ENCODE assay signal across 8 cellular contexts in genomic region chr2:72862239-72862988, GRCh38.
DNase-seq lines count a peak whose midpoint lies in the region; ATAC-seq and TF ChIP-seq lines count a peak whose summit lies in the region.

No MANE protein-coding gene starts in this region.

- peak; percentile 86 for TF ChIP-seq CTCF in OCI-LY1 (IDR thresholded peaks at IDR 0.05; ENCODE audit: low read length)

- ATAC-seq in GM21526 (IDR thresholded peaks at IDR 0.05; ENCODE audit: low FRiP score, unreplicated experiment): peak; percentile 87

- H3K4me1 ChIP-seq in HUES6 (ENCODE audit: control insufficient read depth, insufficient read depth, low read length) (peaks cover 9% of the 10 kb centered on the region), OCI-LY1 (ENCODE audit: insufficient read depth, low read length, severe bottlenecking) (no peaks in the 10 kb centered on the region), muscle layer of colon (ENCODE audit: insufficient read depth, low read length) (no peaks in the 10 kb centered on the region)

- H3F3A ChIP-seq in OCI-LY1 (ENCODE audit: insufficient read depth, low read length): no peaks in the 10 kb centered on the region

- no peaks in the 10 kb centered on the region for H4K20me1 ChIP-seq in OCI-LY1 (ENCODE audit: insufficient read depth, low read length)

- H3K36me3 ChIP-seq in HUES6 (ENCODE audit: control insufficient read depth, insufficient read depth, low read length) (no peaks in the 10 kb centered on the region), OCI-LY1 (ENCODE audit: insufficient read depth, low read length) (no peaks in the 10 kb centered on the region), muscle layer of colon (ENCODE audit: insufficient read depth, low read length) (no peaks in the 10 kb centered on the region)

- H3K79me2 ChIP-seq in OCI-LY1 (ENCODE audit: insufficient read depth, low read length): no peaks in the 10 kb centered on the region

- H3K27ac ChIP-seq in HUES6 (ENCODE audit: low read depth, low read length): no peak overlapping the region
- H3K27ac ChIP-seq in OCI-LY1 (ENCODE audit: low read depth, low read length, poor library complexity, severe bottlenecking): no peak overlapping the region
- H3K27ac ChIP-seq in muscle layer of colon (ENCODE audit: low read depth, low read length): no peak overlapping the region

- H3K9ac ChIP-seq in HUES6 (ENCODE audit: low read length) (peak overlapping the region; percentile 48), OCI-LY1 (ENCODE audit: low read length) (no peak overlapping the region), muscle layer of colon (ENCODE audit: low read length) (no peak overlapping the region)

- H3K9me2 ChIP-seq in OCI-LY1 (ENCODE audit: low read depth, low read length): no peaks in the 10 kb centered on the region

- no peak overlapping the region for H3K4me2 ChIP-seq in OCI-LY1 (ENCODE audit: low read length)

- H3K9me3 ChIP-seq in HUES6 (ENCODE audit: control insufficient read depth, insufficient read depth, low read depth, low read length): no peaks in the 10 kb centered on the region
- no peaks in the 10 kb centered on the region for H3K9me3 ChIP-seq in OCI-LY1 (ENCODE audit: low read length)
- H3K9me3 ChIP-seq in muscle layer of colon (ENCODE audit: low read length): no peaks in the 10 kb centered on the region

- peak overlapping the region; percentile 54 for H3K4me3 ChIP-seq in HUES6 (ENCODE audit: low read depth, low read length)
- H3K4me3 ChIP-seq in OCI-LY1 (ENCODE audit: low read depth, low read length, poor library complexity, severe bottlenecking): no peak overlapping the region
- peak overlapping the region; percentile 4 to 36 for H3K4me3 ChIP-seq in muscle layer of colon (ENCODE audit: low read depth in 1 of 2, low read length in 2 of 2)

- DNase-seq in DMS114 treated with DMSO at 0.1 percent for 48 hours (lab: John Stamatoyannopoulos, UW; ENCODE audit: unreplicated experiment) (peak; percentile 86), activated T-cell treated with anti-CD3 and anti-CD28 coated beads for 24 hours (ENCODE audit: low read depth) (peak; percentile 83), erythroblast (lab: John Stamatoyannopoulos, UW) (peak; percentile 81 to 91)
- DNase-seq in stimulated activated CD8-positive, alpha-beta memory T cell treated with anti-CD3 and anti-CD28 coated beads, Interleukin-4, amount 100 ng/mL, for 48 hours: peak; percentile 93

- no peak for TF ChIP-seq POLR2A in erythroblast (IDR thresholded peaks at IDR 0.05; ENCODE audit: low read length)

- no peak overlapping the region for H2AFZ ChIP-seq in OCI-LY1 (ENCODE audit: low read length)

- H3K27me3 ChIP-seq in HUES6 (ENCODE audit: control insufficient read depth, insufficient read depth, low read length) (peaks cover 18% of the 10 kb centered on the region), OCI-LY1 (ENCODE audit: insufficient read depth, low read length) (no peaks in the 10 kb centered on the region), muscle layer of colon (ENCODE audit: control insufficient read depth in 1 of 2, insufficient read depth in 2 of 2, low read length in 2 of 2) (peaks cover 0 to 4% of the 10 kb centered on the region in 2 donors)
